Comparison of ENCODE assay signal across 8 cellular contexts in the genomic region with DNA sequence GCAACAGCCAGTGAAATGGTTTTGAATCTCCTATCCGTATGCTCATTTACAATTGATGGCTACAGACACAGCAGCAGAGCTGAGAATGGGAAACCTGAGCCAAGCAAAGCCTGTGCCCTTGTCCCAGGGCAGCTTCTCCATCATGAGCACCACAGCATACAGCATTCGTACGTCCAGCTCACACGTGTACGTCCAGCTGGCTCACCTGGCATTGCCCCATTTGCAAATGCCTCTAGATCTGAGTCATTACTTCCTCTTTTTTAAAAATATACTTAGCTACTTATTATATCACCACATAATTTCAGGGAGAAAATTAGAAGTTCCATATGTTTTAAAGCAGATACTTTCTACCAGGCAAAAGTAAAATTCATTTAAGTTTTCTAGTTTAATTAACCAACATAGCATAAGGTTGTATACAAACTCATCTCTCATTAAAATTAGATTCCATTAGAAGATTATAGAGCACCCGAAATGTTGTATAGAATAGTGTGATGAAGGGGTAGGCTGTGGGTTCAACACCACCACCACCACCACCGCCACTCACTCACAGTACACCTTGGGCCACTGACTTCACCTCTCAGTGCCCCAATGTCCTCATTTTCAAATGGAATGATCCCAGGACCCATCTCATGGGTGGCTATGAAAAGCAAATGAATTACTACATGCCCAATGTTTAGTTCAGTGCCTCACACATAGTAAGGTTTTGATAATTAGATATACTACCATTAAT. TPM values are rescaled to one million over a fixed set of nuclear protein-coding genes. Genes with fewer than 3 reads are reported as not detected.
DNase-seq lines count a peak whose midpoint lies in the region; ATAC-seq and TF ChIP-seq lines count a peak whose summit lies in the region.
"Had no signal": no experiment of that assay in that cellular context is flagged by ENCODE, and none has a peak within 500 bp of the region (broad histone marks: within the 10 kb centered on the region; RNA-seq: fewer than 3 reads in every experiment).

No MANE protein-coding gene starts in this region.

- H3K27ac Mint-ChIP-seq in activated CD4-positive, alpha-beta T cell treated with anti-CD3 and anti-CD28 coated beads for 36 hours = no peak overlapping the region
- H3K27ac Mint-ChIP-seq in activated T-helper 17 cell treated with anti-CD3 and anti-CD28 coated beads, Interleukin-2, amount 50 U/mL, for 72 hours = no peak overlapping the region

- H3K27me3 Mint-ChIP-seq in activated CD4-positive, alpha-beta T cell treated with anti-CD3 and anti-CD28 coated beads for 36 hours = peaks cover 8% of the 10 kb centered on the region
- peaks cover 4% of the 10 kb centered on the region for H3K27me3 Mint-ChIP-seq in activated T-helper 17 cell treated with anti-CD3 and anti-CD28 coated beads, Interleukin-2, amount 50 U/mL, for 72 hours

- peaks cover 11% of the 10 kb centered on the region for H3K9me3 ChIP-seq in upper lobe of right lung
- H3K9me3 ChIP-seq: suprapubic skin had no signal

- CTCF ChIA-PET in activated CD4-positive, alpha-beta T cell treated with anti-CD3 and anti-CD28 coated beads for 36 hours (lab: Charles Lee) = interaction anchor here (1.2 to 4.6 kb wide), 3 partner anchors 10 to 528 kb away, joined by 3 to 14 read pairs (median 4); no protein-coding TSS in a partner anchor

- DNase-seq in RKO (ENCODE audit: low spot score) (peak; percentile 26), upper lobe of right lung (no peak)
- DNase-seq in activated CD4-positive, alpha-beta T cell treated with anti-CD3 and anti-CD28 coated beads for 36 hours = no peak
- no peak for DNase-seq in activated effector memory CD4-positive, alpha-beta T cell treated with anti-CD3 and anti-CD28 coated beads, Interleukin-2, amount 50 U/mL, for 16 hours

- no peak overlapping the region for H3K27ac ChIP-seq in upper lobe of right lung
- H3K27ac ChIP-seq: suprapubic skin had no signal

- H3K36me3 Mint-ChIP-seq in activated CD4-positive, alpha-beta T cell treated with anti-CD3 and anti-CD28 coated beads for 36 hours (ENCODE audit: low read depth) = no peaks in the 10 kb centered on the region
- no peaks in the 10 kb centered on the region for H3K36me3 Mint-ChIP-seq in activated T-helper 17 cell treated with anti-CD3 and anti-CD28 coated beads, Interleukin-2, amount 50 U/mL, for 72 hours (ENCODE audit: low read depth)

- no peak for TF ChIP-seq CTCF in upper lobe of right lung (IDR thresholded peaks at IDR 0.05)

- no peak overlapping the region for H3K4me3 Mint-ChIP-seq in activated CD4-positive, alpha-beta T cell treated with anti-CD3 and anti-CD28 coated beads for 36 hours
- no peak overlapping the region for H3K4me3 Mint-ChIP-seq in activated T-helper 17 cell treated with anti-CD3 and anti-CD28 coated beads, Interleukin-2, amount 50 U/mL, for 72 hours

- ATAC-seq in GM19397 (IDR thresholded peaks at IDR 0.05; ENCODE audit: unreplicated experiment) (peak; percentile 95), HG03103 (IDR thresholded peaks at IDR 0.05; ENCODE audit: low read depth, unreplicated experiment) (peak; percentile 88), upper lobe of right lung (peak; percentile 19)
- no peak for ATAC-seq in activated CD4-positive, alpha-beta T cell treated with anti-CD3 and anti-CD28 coated beads for 36 hours
- no peak for ATAC-seq in activated T-helper 17 cell treated with anti-CD3 and anti-CD28 coated beads, Interleukin-2, amount 50 U/mL, for 72 hours (replicated peaks)

- H3K4me1 Mint-ChIP-seq in activated CD4-positive, alpha-beta T cell treated with anti-CD3 and anti-CD28 coated beads for 36 hours = no peaks in the 10 kb centered on the region
- H3K4me1 Mint-ChIP-seq in activated T-helper 17 cell treated with anti-CD3 and anti-CD28 coated beads, Interleukin-2, amount 50 U/mL, for 72 hours = no peaks in the 10 kb centered on the region

- no peaks in the 10 kb centered on the region for H3K9me3 Mint-ChIP-seq in activated CD4-positive, alpha-beta T cell treated with anti-CD3 and anti-CD28 coated beads for 36 hours (ENCODE audit: low read depth)
- H3K9me3 Mint-ChIP-seq in activated T-helper 17 cell treated with anti-CD3 and anti-CD28 coated beads, Interleukin-2, amount 50 U/mL, for 72 hours = no peaks in the 10 kb centered on the region

- peaks cover 7% of the 10 kb centered on the region for H3K4me1 ChIP-seq in upper lobe of right lung
- H3K4me1 ChIP-seq: suprapubic skin had no signal

- no peaks in the 10 kb centered on the region for H3K27me3 ChIP-seq in upper lobe of right lung
- H3K27me3 ChIP-seq: suprapubic skin had no signal

- no peak overlapping the region for H3K4me3 ChIP-seq in upper lobe of right lung
- H3K4me3 ChIP-seq: suprapubic skin had no signal

- H3K36me3 ChIP-seq in upper lobe of right lung = no peaks in the 10 kb centered on the region
- H3K36me3 ChIP-seq: suprapubic skin had no signal

- intact Hi-C loops in upper lobe of right lung (cut with DNase I) = no loop called here
- intact Hi-C loops in activated CD4-positive, alpha-beta T cell treated with anti-CD3 and anti-CD28 coated beads for 36 hours (cut with DNase I, micrococcal nuclease) = no loop called here

- POLR2A ChIA-PET in activated CD4-positive, alpha-beta T cell treated with anti-CD3 and anti-CD28 coated beads for 36 hours (lab: Charles Lee) = no interaction called here

RNA-seq across cellular contexts. Expression of gene TMEM177, which starts 31.4 kb away (rescaled TPM):
- total RNA-seq in upper lobe of right lung = 5.9 TPM
- total RNA-seq in activated CD4-positive, alpha-beta T cell treated with anti-CD3 and anti-CD28 coated beads for 36 hours = 10 to 100 TPM; 13.6 to 15.8 TPM
- 10 to 100 TPM in 1 of 2 donors, 1 to 10 TPM in 1; 7.5 to 11.2 TPM for total RNA-seq in activated T-helper 17 cell treated with anti-CD3 and anti-CD28 coated beads, Interleukin-2, amount 50 U/mL, for 72 hours

Comparison
In these comparisons a context has a peak if more than half of its experiments do, and no peak if none do; other contexts are left out.
1. ATAC-seq: peak in GM19397 (single experiment), HG03103 (single experiment) and upper lobe of right lung (single experiment); none in activated CD4-positive, alpha-beta T cell treated with anti-CD3 and anti-CD28 coated beads for 36 hours (single experiment) and activated T-helper 17 cell treated with anti-CD3 and anti-CD28 coated beads, Interleukin-2, amount 50 U/mL, for 72 hours (single experiment).